8 cellular contexts compared by ENCODE assay signal in genomic region chr1:45686081-45687013, GRCh38. TPM values are rescaled to one million over a fixed set of nuclear protein-coding genes. Genes with fewer than 3 reads are reported as not detected.
DNase-seq lines count a peak whose midpoint lies in the region; ATAC-seq, FAIRE-seq and TF ChIP-seq lines count a peak whose summit lies in the region.

Gene GPBP1L1, minus strand, starts transcription at chr1:45686533. Its CDS starts 27,446 bp downstream, at chr1:45659087.

- H3K9me3 ChIP-seq in pancreas = no peaks in the 10 kb centered on the region
- no peaks in the 10 kb centered on the region for H3K9me3 ChIP-seq in tibial artery

- TF ChIP-seq CTCF in pancreas (IDR thresholded peaks at IDR 0.05) (no peak), tibial artery (IDR thresholded peaks at IDR 0.05) (no peak)

- H3K4me1 ChIP-seq in pancreas = peaks cover 15 to 27% (median 18%) of the 10 kb centered on the region in 3 donors
- peaks cover 0 to 54% (median 24%) of the 10 kb centered on the region in 4 donors for H3K4me1 ChIP-seq in tibial artery

- H3K27ac ChIP-seq in pancreas (peak within 1 kb of the TSS; percentile 90 to 98 (median 94)), tibial artery (peak within 1 kb of the TSS; percentile 93 to 96)

- 0 to 1% methylated on average over 77 of the region's 77 CpGs for WGBS in pancreas, 2 donors

- H3K27ac Mint-ChIP-seq in activated naive CD8-positive, alpha-beta T cell treated with anti-CD3 and anti-CD28 coated beads for 36 hours = peak within 1 kb of the TSS; percentile 99

- H3K9me3 Mint-ChIP-seq in activated naive CD8-positive, alpha-beta T cell treated with anti-CD3 and anti-CD28 coated beads for 36 hours = no peaks in the 10 kb centered on the region

- H3K27me3 Mint-ChIP-seq in activated naive CD8-positive, alpha-beta T cell treated with anti-CD3 and anti-CD28 coated beads for 36 hours = no peaks in the 10 kb centered on the region

- H3K36me3 Mint-ChIP-seq in activated naive CD8-positive, alpha-beta T cell treated with anti-CD3 and anti-CD28 coated beads for 36 hours = peaks cover 37% of the 10 kb centered on the region

- peak within 1 kb of the TSS; percentile 98 for H3K4me3 Mint-ChIP-seq in activated naive CD8-positive, alpha-beta T cell treated with anti-CD3 and anti-CD28 coated beads for 36 hours

- H3K36me3 ChIP-seq in pancreas = peaks cover 0 to 6% (median 0%) of the 10 kb centered on the region in 3 donors
- H3K36me3 ChIP-seq in tibial artery = peaks cover 0 to 5% (median 0%) of the 10 kb centered on the region in 3 donors

- H3K4me3 ChIP-seq in pancreas (peak within 1 kb of the TSS; percentile 74 to 97 (median 89)), tibial artery (peak within 1 kb of the TSS; percentile 81 to 84)

- TF ChIP-seq POLR2A in GM10847 (IDR thresholded peaks at IDR 0.05; ENCODE audit: extremely low read depth, insufficient read length) = peak; percentile 65

- peaks cover 46% of the 10 kb centered on the region for H3K4me1 Mint-ChIP-seq in activated naive CD8-positive, alpha-beta T cell treated with anti-CD3 and anti-CD28 coated beads for 36 hours

- no peak for FAIRE-seq in pancreas (lab: Jason Lieb, UNC)

- intact Hi-C loops in head of caudate nucleus (cut with DNase I) (loop anchor here (1.0 to 5.0 kb wide), 2 partner anchors 64 to 104 kb away; partner anchors contain the start of genes IPP and NASP), pancreas (cut with DNase I) (no loop called here), tibial artery (cut with DNase I; ENCODE audit: low total_unique reads) (no loop called here)

- ATAC-seq in HG02610 (IDR thresholded peaks at IDR 0.05; ENCODE audit: unreplicated experiment) = peak; percentile 57
- peak; percentile 83 to 92 (median 85) for ATAC-seq in pancreas

- DNase-seq in NCI-H1105 (lab: John Stamatoyannopoulos, UW) = peak; percentile 95
- peak; percentile 96 for DNase-seq in SKM-1 treated with dmso at 0.1 percent for 144 hours (lab: John Stamatoyannopoulos, UW; ENCODE audit: unreplicated experiment)
- DNase-seq in activated naive CD8-positive, alpha-beta T cell treated with anti-CD3 and anti-CD28 coated beads for 36 hours = peak; percentile 97
- DNase-seq in head of caudate nucleus = peak; percentile 93 to 99 (median 98)
- peak; percentile 95 to 99 (median 98) for DNase-seq in pancreas
- peak; percentile 96 to 99 for DNase-seq in tibial artery

- H3K27me3 ChIP-seq in pancreas (no peaks in the 10 kb centered on the region), tibial artery (no peaks in the 10 kb centered on the region)

RNA-seq across cellular contexts. Expression of gene GPBP1L1, which starts in this region (rescaled TPM):
- total RNA-seq in activated naive CD8-positive, alpha-beta T cell treated with anti-CD3 and anti-CD28 coated beads for 36 hours = 10 to 100 TPM; 82.4 to 90.5 TPM
- 10 to 100 TPM; 50.9 to 84.3 (median 55.8) TPM for total RNA-seq in pancreas
- 10 to 100 TPM; 21.9 to 41.7 TPM for polyA plus RNA-seq in pancreas

Comparison
In these comparisons a context has a peak if more than half of its experiments do, and no peak if none do; other contexts are left out.
1. Peak in every context shown above with its lines: DNase-seq, ATAC-seq, H3K4me3 ChIP-seq and H3K27ac ChIP-seq.